ENCODE assay signal across 20 cellular contexts in genomic region chr2:145655366-145655765, GRCh38.
A peak's percentile ranks its signal among the peaks of the same experiment; 100 is the strongest.
DNase-seq lines count a peak whose midpoint lies in the region; ATAC-seq, FAIRE-seq and TF ChIP-seq lines count a peak whose summit lies in the region.
"Had no signal": no experiment of that assay in that cellular context is flagged by ENCODE, and none has a peak within 500 bp of the region (broad histone marks: within the 10 kb centered on the region; RNA-seq: fewer than 3 reads in every experiment).

No MANE protein-coding gene starts in this region.

- no peaks in the 10 kb centered on the region for H4K20me1 ChIP-seq in K562 (replicated peaks; ENCODE audit: control insufficient read depth, insufficient read depth, low read length)

- H3K9me1 ChIP-seq in K562 (ENCODE audit: control insufficient read depth, insufficient read depth, low read length): no peaks in the 10 kb centered on the region

- no peak for TF ChIP-seq POLR2A in K562 (conservative IDR thresholded peaks at IDR 0.05)

- no peaks in the 10 kb centered on the region for H3K27me3 ChIP-seq in ACC112 (ENCODE audit: insufficient read depth, low read length)
- H3K27me3 ChIP-seq in K562 (ENCODE audit: control insufficient read depth in 2 of 2, insufficient read depth in 2 of 2, low read length in 2 of 2): no peaks in the 10 kb centered on the region

- H3K9ac ChIP-seq in K562 (ENCODE audit: insufficient read depth in 1 of 2, low read depth in 2 of 2, low read length in 2 of 2): no peak overlapping the region

- TF ChIP-seq CTCF in K562 (IDR thresholded peaks at IDR 0.05 in 2 of 3, conservative IDR thresholded peaks at IDR 0.05 in 1 of 3; ENCODE audit: insufficient read depth in 2 of 3, low read depth in 1 of 3, low read length in 3 of 3): no peak
- TF ChIP-seq CTCF in HFFc6 (IDR thresholded peaks at IDR 0.05): no peak

- H2AFZ ChIP-seq in ACC112 (ENCODE audit: low read length, unreplicated experiment): peak overlapping the region; percentile 1
- peak overlapping the region; percentile 21; the same call in 1 of the 2 replicates for H2AFZ ChIP-seq in K562 (ENCODE audit: low read depth, low read length)
- H2AFZ ChIP-seq: GM23338 had no signal

- peaks cover 31% of the 10 kb centered on the region for H3K4me1 Mint-ChIP-seq in HFFc6 (ENCODE audit: low read depth)
- H3K4me1 Mint-ChIP-seq: GM23338, IgD-negative memory B cell had no signal

- intact Hi-C loops in K562 (cut with micrococcal nuclease): no loop called here

- DNase-seq in NCI-H526 treated with DMSO at 0.1 percent for 48 hours (lab: John Stamatoyannopoulos, UW): peak; percentile 44
- no peak for DNase-seq in K562 (ENCODE audit: extremely low read depth in 1 of 4, low spot score in 3 of 4)
- peak; percentile 14 for DNase-seq in retina
- DNase-seq in T1000 (lab: John Stamatoyannopoulos, UW): no peak
- DNase-seq in HFFc6: no peak
- DNase-seq: AML-193; Caco-2; CD4-positive, alpha-beta T cell; DMS153; DMS79; GDM1 had no signal

- H3K79me2 ChIP-seq in ACC112 (ENCODE audit: control insufficient read depth, insufficient read depth, low read length, unreplicated experiment) (no peaks in the 10 kb centered on the region), K562 (ENCODE audit: control insufficient read depth, insufficient read depth, low read length) (no peaks in the 10 kb centered on the region)

- no peaks in the 10 kb centered on the region for H3K36me3 ChIP-seq in ACC112 (ENCODE audit: insufficient read depth, low read length)
- H3K36me3 ChIP-seq in K562 (ENCODE audit: control insufficient read depth, insufficient read depth, low read length): no peaks in the 10 kb centered on the region

- in situ Hi-C loops in K562 (cut with MboI): no loop called here

- H3K27me3 Mint-ChIP-seq in HFFc6 (ENCODE audit: insufficient read depth): peaks cover 3% of the 10 kb centered on the region; the same call in 1 of the 2 replicates
- H3K27me3 Mint-ChIP-seq: CD4-positive, alpha-beta T cell; IgD-negative memory B cell had no signal

- POLR2A ChIA-PET in K562 (lab: Yijun Ruan, JAX): interaction anchor here (1.0 kb wide), 1 partner anchor 9 kb away, joined by 3 read pairs; no protein-coding TSS in a partner anchor

- no peak overlapping the region for H3K4me2 ChIP-seq in K562 (ENCODE audit: insufficient read depth, low read length)
- H3K4me2 ChIP-seq: GM23338 had no signal

- 86% methylated on average over 2 of the region's 2 CpGs for WGBS in K562 (ENCODE audit: insufficient coverage, low coverage, missing lambda C conversion rate)

- no peak for TF ChIP-seq EP300 in K562 (IDR thresholded peaks at IDR 0.05; ENCODE audit: low read length)

- no peaks in the 10 kb centered on the region for H3K36me3 Mint-ChIP-seq in HFFc6 (ENCODE audit: low read depth)
- H3K36me3 Mint-ChIP-seq: IgD-negative memory B cell had no signal

- no peak overlapping the region for H3K4me3 Mint-ChIP-seq in HFFc6
- H3K4me3 Mint-ChIP-seq: CD4-positive, alpha-beta T cell; GM23338; IgD-negative memory B cell had no signal

- TF ChIP-seq RAD21 in K562 (CRISPR knock-in tag; conservative IDR thresholded peaks at IDR 0.05 in 1 of 2, IDR thresholded peaks at IDR 0.05 in 1 of 2): no peak

- peaks cover 25% of the 10 kb centered on the region for H3K4me1 ChIP-seq in ACC112 (ENCODE audit: control insufficient read depth, insufficient read depth, low read length, unreplicated experiment)
- H3K4me1 ChIP-seq in K562 (replicated peaks in 1 of 2; ENCODE audit: control insufficient read depth in 2 of 2, insufficient read depth in 2 of 2, low read length in 2 of 2): no peaks in the 10 kb centered on the region
- H3K4me1 ChIP-seq: Caco-2 had no signal

- no peaks in the 10 kb centered on the region for H3K9me3 Mint-ChIP-seq in HFFc6
- H3K9me3 Mint-ChIP-seq: CD4-positive, alpha-beta T cell; GM23338; IgD-negative memory B cell had no signal

- no TSS peak for BruUV-seq in K562 (replicated peaks; lab: Mats Ljungman, UMichigan)

- H3K27ac Mint-ChIP-seq in HFFc6: no peak overlapping the region
- H3K27ac Mint-ChIP-seq: CD4-positive, alpha-beta T cell; GM23338; IgD-negative memory B cell had no signal

- no peak for FAIRE-seq in K562 (lab: Jason Lieb, UNC)
- FAIRE-seq: GM12892, GM18507, H54, HepG2 had no signal

- H3K4me3 ChIP-seq in ACC112 (ENCODE audit: low read depth, low read length) (no peak overlapping the region), K562 (no peak overlapping the region)
- H3K4me3 ChIP-seq: GM23338 had no signal

- no peak overlapping the region for H3K27ac ChIP-seq in ACC112 (ENCODE audit: low read depth, low read length)
- H3K27ac ChIP-seq in K562 (ENCODE audit: extremely low read depth, low read depth, low read length): no peak overlapping the region
- H3K27ac ChIP-seq: C4-2B had no signal

- CTCF ChIA-PET in K562 (lab: Yijun Ruan, JAX; ENCODE audit: low intra/inter-chr PET ratio): no interaction called here

- no peaks in the 10 kb centered on the region for H3K9me3 ChIP-seq in K562 (replicated peaks; ENCODE audit: control insufficient read depth, insufficient read depth, low read depth, low read length)
- H3K9me3 ChIP-seq: Caco-2 had no signal

- ATAC-seq in K562 (no peak), HG02973 (IDR thresholded peaks at IDR 0.05; ENCODE audit: unreplicated experiment) (no peak)
- ATAC-seq: GM23338, HepG2 had no signal

TF ChIP-seq in K562, 482 proteins besides CTCF, POLR2A, EP300 and RAD21:
- TF ChIP-seq NR0B1 (IDR thresholded peaks at IDR 0.05; ENCODE audit: partially characterized antibody) (no peak), ZNF134 (CRISPR knock-in tag; conservative IDR thresholded peaks at IDR 0.05) (no peak), NFE2L1 (tag; IDR thresholded peaks at IDR 0.05; ENCODE audit: borderline replicate concordance, low read depth) (no peak), HES1 (IDR thresholded peaks at IDR 0.05; ENCODE audit: low read depth) (no peak), ZNF507 (tag; conservative IDR thresholded peaks at IDR 0.05) (no peak), HNRNPL (IDR thresholded peaks at IDR 0.05; ENCODE audit: low read depth, low read length) (no peak), CHCHD3 (CRISPR knock-in tag; IDR thresholded peaks at IDR 0.05) (no peak), CBX3 (IDR thresholded peaks at IDR 0.05; ENCODE audit: borderline replicate concordance in 1 of 2, low read length in 2 of 2) (no peak), ZNF311 (CRISPR knock-in tag; IDR thresholded peaks at IDR 0.05) (no peak), HNRNPUL1 (IDR thresholded peaks at IDR 0.05; ENCODE audit: low read length) (no peak), JUNB (CRISPR knock-in tag; conservative IDR thresholded peaks at IDR 0.05) (no peak), ILF3 (IDR thresholded peaks at IDR 0.05; ENCODE audit: borderline replicate concordance) (no peak)
TF ChIP-seq in K562: peak in this region for 0.

Comparison
In these comparisons a context has a peak if more than half of its experiments do, and no peak if none do; other contexts are left out.
1. DNase-seq: peak in NCI-H526 treated with DMSO at 0.1 percent for 48 hours (single experiment) and retina (single experiment); none in K562 (0 of 4), T1000 (single experiment) and HFFc6 (single experiment).